In the genomic region with DNA sequence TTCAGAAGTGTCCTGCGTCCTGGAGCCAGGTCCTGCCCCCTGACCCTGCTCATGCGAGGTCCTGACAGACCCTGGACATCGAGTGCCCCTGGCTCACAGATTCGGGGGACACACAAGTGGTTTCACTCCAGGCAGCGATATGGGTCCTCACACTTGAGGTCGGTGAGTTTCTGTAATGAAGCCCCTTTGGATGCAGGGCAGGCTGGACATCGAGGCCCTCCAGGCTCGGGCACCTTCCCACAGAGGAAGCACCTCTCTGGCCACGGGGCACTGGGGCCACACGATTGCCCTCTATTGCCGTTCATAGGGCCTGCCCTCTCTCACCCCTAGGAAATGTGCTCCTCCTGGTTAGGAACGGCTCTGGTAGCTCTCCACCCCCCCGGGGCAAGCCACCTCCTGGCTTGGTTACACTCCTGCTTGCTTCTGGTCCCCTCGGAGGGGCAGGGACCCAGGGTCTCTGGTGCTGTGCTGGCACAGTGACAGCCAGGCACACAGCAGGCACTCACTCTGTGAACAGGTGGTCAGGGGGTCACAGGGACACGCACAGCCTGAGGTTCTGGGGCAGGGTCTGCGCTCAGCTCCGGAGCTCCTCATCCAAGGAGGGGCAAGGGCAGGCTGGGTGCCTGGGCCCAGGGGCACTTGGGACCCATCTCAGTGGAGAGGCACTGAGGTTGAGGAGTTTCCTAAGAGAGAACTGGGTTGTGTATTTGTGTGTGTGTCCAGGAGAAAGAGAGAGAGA, we compare ENCODE assay signal across 18 cellular contexts.
DNase-seq lines count a peak whose midpoint lies in the region; ATAC-seq and TF ChIP-seq lines count a peak whose summit lies in the region.
"Had no signal": no experiment of that assay in that cellular context is flagged by ENCODE, and none has a peak within 500 bp of the region (broad histone marks: within the 10 kb centered on the region; RNA-seq: fewer than 3 reads in every experiment).

No MANE protein-coding gene starts in this region.

- H3K9me3 Mint-ChIP-seq in brain = peaks cover 0 to 25% (median 19%) of the 10 kb centered on the region in 5 experiments

- peaks cover 63% of the 10 kb centered on the region for H3K4me1 Mint-ChIP-seq in brain

- peak overlapping the region; percentile 54 to 88 (median 74) for H3K27ac ChIP-seq in tibial nerve
- H3K27ac ChIP-seq: prostate gland, uterus had no signal

- no peak overlapping the region for H3K4me3 Mint-ChIP-seq in brain
- H3K4me3 Mint-ChIP-seq: WTC11 had no signal

- 62 to 64% methylated on average over 12 to 16 of the region's 17 CpGs for WGBS in tibial nerve, 2 donors

- H3K36me3 Mint-ChIP-seq in brain = no peaks in the 10 kb centered on the region

- no peaks in the 10 kb centered on the region for H3K36me3 ChIP-seq in tibial nerve
- H3K36me3 ChIP-seq: prostate gland, uterus had no signal

- no peak for TF ChIP-seq POLR2A in tibial nerve (IDR thresholded peaks at IDR 0.05)

- ATAC-seq in HG02884 (IDR thresholded peaks at IDR 0.05; ENCODE audit: unreplicated experiment) (no peak), GM21381 (IDR thresholded peaks at IDR 0.05; ENCODE audit: unreplicated experiment) (no peak)
- ATAC-seq: WTC11 had no signal

- no peaks in the 10 kb centered on the region for H3K27me3 ChIP-seq in tibial nerve

- H3K4me3 ChIP-seq in tibial nerve = no peak overlapping the region
- H3K4me3 ChIP-seq: lung, prostate gland, uterus had no signal

- H3K4me1 ChIP-seq in tibial nerve = peaks cover 0 to 42% (median 13%) of the 10 kb centered on the region in 4 donors
- H3K4me1 ChIP-seq: prostate gland, uterus had no signal

- H3K27me3 Mint-ChIP-seq in brain = peaks cover 9% of the 10 kb centered on the region

- TF ChIP-seq CTCF in brain (conservative IDR thresholded peaks at IDR 0.05) (no peak), tibial nerve (IDR thresholded peaks at IDR 0.05) (no peak)

- H3K9me3 ChIP-seq in tibial nerve = no peaks in the 10 kb centered on the region
- H3K9me3 ChIP-seq: prostate gland, uterus had no signal

- peak; percentile 43 for DNase-seq in activated CD8-positive, alpha-beta memory T cell treated with anti-CD3 and anti-CD28 coated beads for 24 hours
- no peak for DNase-seq in activated CD8-positive, alpha-beta memory T cell treated with anti-CD3 and anti-CD28 coated beads, Interleukin-2, amount 50 U/mL, for 4 hours
- DNase-seq in mesenteric fat pad (ENCODE audit: low spot score) = peak; percentile 78
- no peak for DNase-seq in tibial nerve (ENCODE audit: low spot score in 2 of 2)
- no peak for DNase-seq in NCI-H1436 treated with DMSO at 0.1 percent for 48 hours (lab: John Stamatoyannopoulos, UW)
- DNase-seq: ACHN; activated CD4-positive, alpha-beta T cell treated with anti-CD3 and anti-CD28 coated beads, Interleukin-2, amount 50 U/mL, for 1 hour; activated gamma-delta T cell treated with Interleukin-2 at 50 U/mL for 16 hours; cortex of kidney; DND-41; T-helper 9 cell; uterus had no signal

- TF ChIP-seq EP300 in tibial nerve (IDR thresholded peaks at IDR 0.05) = no peak

- peak overlapping the region; percentile 14 to 99 (median 83) for H3K27ac Mint-ChIP-seq in brain
- H3K27ac Mint-ChIP-seq: WTC11 had no signal

Comparison
In these comparisons a context has a peak if more than half of its experiments do, and no peak if none do; other contexts are left out.
1. DNase-seq: peak in activated CD8-positive, alpha-beta memory T cell treated with anti-CD3 and anti-CD28 coated beads for 24 hours (single experiment) and mesenteric fat pad (single experiment); none in activated CD8-positive, alpha-beta memory T cell treated with anti-CD3 and anti-CD28 coated beads, Interleukin-2, amount 50 U/mL, for 4 hours (single experiment), tibial nerve (0 of 2) and NCI-H1436 treated with DMSO at 0.1 percent for 48 hours (single experiment).